2 cellular contexts compared by ENCODE assay signal in genomic region chr7:36045275-36045674, GRCh38.
A peak's percentile ranks its signal among the peaks of the same experiment; 100 is the strongest.
TF ChIP-seq lines count a peak whose summit lies in the region.

No MANE protein-coding gene starts in this region.

TF ChIP-seq in liver, 16 proteins besides CTCF, POLR2A, EP300 and RAD21 (continued from another document):
- TF ChIP-seq REST (IDR thresholded peaks at IDR 0.05) (no peak), SP1 (IDR thresholded peaks at IDR 0.05) (peak; percentile 35), HNF4A (conservative IDR thresholded peaks at IDR 0.05) (peak; percentile 19 to 65), MAX (IDR thresholded peaks at IDR 0.05) (peak; percentile 95)
TF ChIP-seq in liver: peak in this region for 9.

TF ChIP-seq in HepG2, 621 proteins besides CTCF, POLR2A, EP300 and RAD21 (continued from another document):
- TF ChIP-seq ZNF280D (CRISPR knock-in tag; IDR thresholded peaks at IDR 0.05) (no peak), ZNF780A (CRISPR knock-in tag; IDR thresholded peaks at IDR 0.05) (no peak), THAP11 (CRISPR knock-in tag; IDR thresholded peaks at IDR 0.05) (no peak), ZNF281 (CRISPR knock-in tag; IDR thresholded peaks at IDR 0.05; ENCODE audit: borderline replicate concordance) (no peak), HNRNPK (IDR thresholded peaks at IDR 0.05; ENCODE audit: low read depth, low read length, poor library complexity, severe bottlenecking) (no peak), HNF4A (CRISPR knock-in tag; IDR thresholded peaks at IDR 0.05) (no peak), ZNF484 (CRISPR knock-in tag; IDR thresholded peaks at IDR 0.05; ENCODE audit: borderline replicate concordance, low read depth) (no peak), PBX2 (CRISPR knock-in tag; IDR thresholded peaks at IDR 0.05) (no peak), TMF1 (CRISPR knock-in tag; IDR thresholded peaks at IDR 0.05; ENCODE audit: low read depth) (no peak)
